ENCODE assay signal across 23 cellular contexts in the genomic region with DNA sequence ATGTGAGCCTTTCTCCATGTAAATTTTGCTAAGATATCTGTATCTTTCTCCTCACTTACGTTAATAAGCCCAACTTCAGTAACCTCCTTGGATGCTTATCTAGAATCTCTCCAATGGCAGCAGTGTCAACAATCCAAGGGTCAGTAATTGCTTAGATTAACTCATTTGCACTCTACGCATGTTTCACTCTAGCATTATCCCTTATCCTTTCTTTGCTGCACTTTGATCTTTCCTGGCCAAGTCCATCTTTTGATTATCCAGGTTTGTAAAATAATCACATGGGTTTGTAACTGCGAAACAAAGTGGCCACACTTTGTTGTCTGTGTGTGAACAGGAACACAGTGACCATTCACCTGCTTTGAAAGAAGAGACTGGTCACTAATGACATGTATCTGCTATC.
DNase-seq lines count a peak whose midpoint lies in the region; ATAC-seq, FAIRE-seq and TF ChIP-seq lines count a peak whose summit lies in the region.
"Had no signal": no experiment of that assay in that cellular context is flagged by ENCODE, and none has a peak within 500 bp of the region (broad histone marks: within the 10 kb centered on the region; RNA-seq: fewer than 3 reads in every experiment).

No MANE protein-coding gene starts in this region.

- H3K27me3 Mint-ChIP-seq in mesothelial cell of epicardium (ENCODE audit: low read depth), result no peaks in the 10 kb centered on the region
- H3K27me3 Mint-ChIP-seq: CD4-positive, alpha-beta memory T cell; CD4-positive, CD25-positive, alpha-beta regulatory T cell; CD8-positive, alpha-beta memory T cell had no signal

- H3K36me3 Mint-ChIP-seq in mesothelial cell of epicardium, result no peaks in the 10 kb centered on the region
- H3K36me3 Mint-ChIP-seq: CD14-positive monocyte; CD4-positive, alpha-beta memory T cell; CD4-positive, CD25-positive, alpha-beta regulatory T cell; CD8-positive, alpha-beta memory T cell had no signal

- no peaks in the 10 kb centered on the region for H3K9me3 Mint-ChIP-seq in mesothelial cell of epicardium
- H3K9me3 Mint-ChIP-seq: CD4-positive, CD25-positive, alpha-beta regulatory T cell; CD8-positive, alpha-beta memory T cell had no signal

- in situ Hi-C loops in HepG2 (cut with HindIII; ENCODE audit: extremely low pct_ligation_motif_present, low pct_unique_long_range_greater_than_20kb), result no loop called here

- no TSS peak for BruUV-seq in HepG2 (replicated peaks; lab: Mats Ljungman, UMichigan)

- no peaks in the 10 kb centered on the region for H3K4me1 Mint-ChIP-seq in mesothelial cell of epicardium
- H3K4me1 Mint-ChIP-seq: CD14-positive monocyte; CD4-positive, alpha-beta memory T cell; CD4-positive, CD25-positive, alpha-beta regulatory T cell; CD8-positive, alpha-beta memory T cell had no signal

- peak; percentile 5 for DNase-seq in HepG2 (ENCODE audit: low spot score)
- no peak for DNase-seq in right lobe of liver
- peak; percentile 41 for DNase-seq in hepatocyte (ENCODE audit: low spot score)
- peak; percentile 96 for DNase-seq in small intestine
- DNase-seq in mesothelial cell of epicardium (ENCODE audit: low spot score in 2 of 2, unreplicated experiment in 2 of 2), result no peak
- DNase-seq in Ammon's horn (ENCODE audit: low spot score), result no peak
- DNase-seq: AML-193; BE2C; C1 segment of cervical spinal cord; Calu3; CD4-positive, alpha-beta memory T cell; CD4-positive, CD25-positive, alpha-beta regulatory T cell; CD8-positive, alpha-beta memory T cell; COR-L47; DMS79 treated with DMSO at 0.1 percent for 48 hours; GF-D8 had no signal

- intact Hi-C loops in HepG2 (cut with micrococcal nuclease; ENCODE audit: unreplicated experiment) (no loop called here), right lobe of liver (cut with DNase I) (no loop called here)

- no peak overlapping the region for H3K9ac ChIP-seq in HepG2 (ENCODE audit: insufficient read depth, low read depth, low read length)
- H3K9ac ChIP-seq: BLaER1 had no signal

- ATAC-seq in HepG2 (no peak; the same call in 2 of the 3 replicates), right lobe of liver (no peak)
- ATAC-seq: A549 had no signal

- H3K27ac ChIP-seq in HepG2 (ENCODE audit: extremely low read length, insufficient read depth, low read length), result no peak overlapping the region
- no peak overlapping the region for H3K27ac ChIP-seq in right lobe of liver
- H3K27ac ChIP-seq in hepatocyte, result peak overlapping the region; percentile 58
- peak overlapping the region in 1 of 2 donors; percentile 48 for H3K27ac ChIP-seq in small intestine (ENCODE audit: low read depth in 1 of 2, low read length in 1 of 2)
- H3K27ac ChIP-seq: 22Rv1, A549, BLaER1 had no signal

- H3K4me1 ChIP-seq in HepG2 (ENCODE audit: insufficient read depth, low read length) (peaks cover 28% of the 10 kb centered on the region), right lobe of liver (no peaks in the 10 kb centered on the region), hepatocyte (ENCODE audit: insufficient read depth) (no peaks in the 10 kb centered on the region), small intestine (ENCODE audit: control insufficient read depth in 2 of 2, insufficient read depth in 1 of 2, low read depth in 1 of 2, low read length in 1 of 2) (no peaks in the 10 kb centered on the region)
- H3K4me1 ChIP-seq: A549, BE2C had no signal

- WGBS in HepG2 (ENCODE audit: low lambda C conversion rate), result 0% methylated on average over 3 of the region's 3 CpGs
- WGBS in right lobe of liver (ENCODE audit: insufficient coverage, low coverage, low lambda C conversion rate, missing lambda C conversion rate), result 24% methylated on average over 3 of the region's 3 CpGs
- 40% methylated on average over 3 of the region's 3 CpGs for WGBS in hepatocyte (ENCODE audit: low lambda C conversion rate, missing lambda C conversion rate)
- 12 to 57% (median 27%) methylated on average over 3 of the region's 3 CpGs for WGBS in small intestine, 3 donors

- H3K4me3 Mint-ChIP-seq in mesothelial cell of epicardium, result no peak overlapping the region
- H3K4me3 Mint-ChIP-seq: CD14-positive monocyte; CD4-positive, alpha-beta memory T cell; CD4-positive, CD25-positive, alpha-beta regulatory T cell; CD8-positive, alpha-beta memory T cell had no signal

- no peak for TF ChIP-seq RAD21 in HepG2 (CRISPR knock-in tag; IDR thresholded peaks at IDR 0.05)

- H3K79me2 ChIP-seq in HepG2 (ENCODE audit: insufficient read depth, low read length), result no peaks in the 10 kb centered on the region
- no peaks in the 10 kb centered on the region for H3K79me2 ChIP-seq in hepatocyte

- no peak for TF ChIP-seq POLR2A in HepG2 (IDR thresholded peaks at IDR 0.05; ENCODE audit: insufficient read depth in 1 of 2, low read depth in 2 of 2, low read length in 2 of 2)
- no peak for TF ChIP-seq POLR2A in right lobe of liver (IDR thresholded peaks at IDR 0.05)

- POLR2A ChIA-PET in HepG2 (lab: Yijun Ruan, JAX), result no interaction called here

- FAIRE-seq in HepG2 (lab: Jason Lieb, UNC), result no peak
- peak; percentile 15 for FAIRE-seq in small intestine (lab: Jason Lieb, UNC)
- FAIRE-seq: A549, G401.6, GM12891, GM19239 had no signal

- no peak for TF ChIP-seq EP300 in HepG2 (IDR thresholded peaks at IDR 0.05; ENCODE audit: low read depth in 2 of 2, low read length in 2 of 2)
- no peak for TF ChIP-seq EP300 in HepG2 (CRISPR knock-in tag; IDR thresholded peaks at IDR 0.05; ENCODE audit: borderline replicate concordance)

- CTCF ChIA-PET in HepG2 (lab: Yijun Ruan, JAX; ENCODE audit: low intra/inter-chr PET ratio, low total read pairs), result no interaction called here

- H4K20me1 ChIP-seq in HepG2 (ENCODE audit: insufficient read depth, low read length) (no peaks in the 10 kb centered on the region), hepatocyte (ENCODE audit: insufficient read depth, poor library complexity, severe bottlenecking) (no peaks in the 10 kb centered on the region)
- H4K20me1 ChIP-seq: BLaER1 had no signal

- H3K27me3 ChIP-seq in HepG2 (ENCODE audit: control insufficient read depth in 1 of 2, insufficient read depth in 2 of 2, low read length in 2 of 2), result no peaks in the 10 kb centered on the region
- H3K27me3 ChIP-seq in right lobe of liver, result no peaks in the 10 kb centered on the region
- no peaks in the 10 kb centered on the region for H3K27me3 ChIP-seq in hepatocyte
- no peaks in the 10 kb centered on the region for H3K27me3 ChIP-seq in small intestine (ENCODE audit: control insufficient read depth in 2 of 2, insufficient read depth in 2 of 2, low read length in 2 of 2)
- H3K27me3 ChIP-seq: BE2C, BLaER1 had no signal

- H3K9me2 ChIP-seq in hepatocyte (replicated peaks; ENCODE audit: insufficient read depth), result no peaks in the 10 kb centered on the region

- H3K9me3 ChIP-seq in HepG2 (ENCODE audit: low read length) (no peaks in the 10 kb centered on the region), right lobe of liver (no peaks in the 10 kb centered on the region), hepatocyte (ENCODE audit: low read depth) (no peaks in the 10 kb centered on the region), small intestine (ENCODE audit: control insufficient read depth, low read depth) (no peaks in the 10 kb centered on the region)
- H3K9me3 ChIP-seq: A549, BE2C, BLaER1 had no signal

- H3K27ac Mint-ChIP-seq in mesothelial cell of epicardium, result no peak overlapping the region
- H3K27ac Mint-ChIP-seq: CD14-positive monocyte; CD4-positive, alpha-beta memory T cell; CD4-positive, CD25-positive, alpha-beta regulatory T cell; CD8-positive, alpha-beta memory T cell had no signal

- no peak for TF ChIP-seq CTCF in HepG2 (CRISPR knock-in tag; IDR thresholded peaks at IDR 0.05)
- TF ChIP-seq CTCF in right lobe of liver (IDR thresholded peaks at IDR 0.05), result no peak
- no peak for TF ChIP-seq CTCF in hepatocyte (IDR thresholded peaks at IDR 0.05; ENCODE audit: poor library complexity)
- TF ChIP-seq CTCF in mesothelial cell of epicardium (IDR thresholded peaks at IDR 0.05; ENCODE audit: unreplicated experiment), result no peak

- H3K4me2 ChIP-seq in HepG2 (ENCODE audit: low read depth, low read length), result no peak overlapping the region; the same call in 1 of the 2 replicates
- no peak overlapping the region for H3K4me2 ChIP-seq in hepatocyte
- H3K4me2 ChIP-seq: A549, BLaER1 had no signal

- no peak overlapping the region for H2AFZ ChIP-seq in HepG2 (ENCODE audit: low read length)
- H2AFZ ChIP-seq in hepatocyte, result no peak overlapping the region

- no peak overlapping the region; a peak in 1 of 6 replicates for H3K4me3 ChIP-seq in HepG2 (replicated peaks in 1 of 3; ENCODE audit: insufficient read depth in 1 of 3, low read depth in 2 of 3, low read length in 3 of 3)
- no peak overlapping the region for H3K4me3 ChIP-seq in right lobe of liver
- no peak overlapping the region for H3K4me3 ChIP-seq in hepatocyte
- H3K4me3 ChIP-seq in small intestine (ENCODE audit: low read depth in 1 of 2, low read length in 2 of 2), result no peak overlapping the region
- H3K4me3 ChIP-seq: A549, BLaER1 had no signal

- H3K36me3 ChIP-seq in HepG2 (replicated peaks in 1 of 2; ENCODE audit: control insufficient read depth in 1 of 2, insufficient read depth in 2 of 2, low read length in 2 of 2) (no peaks in the 10 kb centered on the region), right lobe of liver (no peaks in the 10 kb centered on the region), hepatocyte (replicated peaks; ENCODE audit: insufficient read depth, low read depth) (no peaks in the 10 kb centered on the region), small intestine (ENCODE audit: control insufficient read depth in 2 of 2, insufficient read depth in 2 of 2, low read length in 2 of 2) (no peaks in the 10 kb centered on the region)
- H3K36me3 ChIP-seq: BE2C, BLaER1 had no signal

TF ChIP-seq in HepG2, 621 proteins besides CTCF, POLR2A, EP300 and RAD21 (continues in another document):
- TF ChIP-seq FOXA3 (CRISPR knock-in tag; IDR thresholded peaks at IDR 0.05) (no peak), ZNF337 (CRISPR knock-in tag; IDR thresholded peaks at IDR 0.05; ENCODE audit: borderline replicate concordance, low read depth) (no peak), ASH2L (IDR thresholded peaks at IDR 0.05; ENCODE audit: insufficient read length, low read depth, low read length) (peak; percentile 18), WIZ (CRISPR knock-in tag; IDR thresholded peaks at IDR 0.05) (no peak), STAT5B (CRISPR knock-in tag; IDR thresholded peaks at IDR 0.05) (no peak), SOX13 (IDR thresholded peaks at IDR 0.05) (no peak), SOX13 (CRISPR knock-in tag; conservative IDR thresholded peaks at IDR 0.05 in 1 of 2, IDR thresholded peaks at IDR 0.05 in 1 of 2) (peak in 1 of 2 experiments; percentile 11; a peak in 1 of 4 replicates), HOXA3 (CRISPR knock-in tag; IDR thresholded peaks at IDR 0.05) (no peak), ISX (CRISPR knock-in tag; conservative IDR thresholded peaks at IDR 0.05) (no peak)

Comparison
In these comparisons a context has a peak if more than half of its experiments do, and no peak if none do; other contexts are left out.
1. DNase-seq: peak in HepG2 (single experiment), hepatocyte (single experiment) and small intestine (single experiment); none in right lobe of liver (0 of 3), mesothelial cell of epicardium (0 of 2) and Ammon's horn (single experiment).